In the genomic region with DNA sequence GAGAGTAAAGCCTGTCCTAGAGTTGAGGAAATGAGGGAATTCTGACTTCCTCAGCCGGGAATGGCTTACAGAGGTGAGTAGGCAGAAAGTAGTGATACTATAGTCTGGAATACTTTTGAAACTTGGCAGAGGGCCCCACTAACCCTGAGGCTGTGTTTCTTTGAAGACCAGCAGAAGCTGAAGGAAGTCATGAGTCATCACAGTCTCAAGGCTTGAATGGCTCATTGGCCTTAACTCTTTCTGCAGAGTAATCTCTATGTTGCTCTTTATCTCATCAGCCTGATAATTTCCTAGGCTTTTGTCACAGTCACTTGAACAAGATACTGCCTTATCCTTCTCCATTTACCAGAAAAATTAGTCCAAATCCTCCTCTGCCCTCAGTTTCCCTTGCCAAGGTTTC, we compare ENCODE assay signal across 9 cellular contexts.
DNase-seq lines count a peak whose midpoint lies in the region; ATAC-seq and TF ChIP-seq lines count a peak whose summit lies in the region.
"Had no signal": no experiment of that assay in that cellular context is flagged by ENCODE, and none has a peak within 500 bp of the region (broad histone marks: within the 10 kb centered on the region; RNA-seq: fewer than 3 reads in every experiment).

No MANE protein-coding gene starts in this region.

- no TSS peak for BruUV-seq in OCI-LY7 (replicated peaks; lab: Mats Ljungman, UMichigan)

- POLR2A ChIA-PET in OCI-LY7 (lab: Charles Lee) = no interaction called here

- WGBS in body of pancreas, 2 donors = 21 to 45% methylated on average over 1 of the region's 1 CpG
- 14 to 42% methylated on average over 1 of the region's 1 CpG for WGBS in sigmoid colon, 2 donors

- peaks cover 6 to 15% (median 10%) of the 10 kb centered on the region in 10 experiments; a peak in 17 of 20 replicates for H3K4me1 ChIP-seq in BLaER1 treated with 17β-estradiol and CSF1 and Interleukin-3, amounts not matched to agents 10 nM and 100 nM
- H3K4me1 ChIP-seq in body of pancreas (peaks cover 11% of the 10 kb centered on the region), OCI-LY7 (ENCODE audit: insufficient read depth, low read length, poor library complexity, severe bottlenecking) (no peaks in the 10 kb centered on the region), sigmoid colon (no peaks in the 10 kb centered on the region)
- H3K4me1 ChIP-seq: tibial nerve had no signal

- H3K9me2 ChIP-seq in OCI-LY7 (ENCODE audit: insufficient read depth, low read length) = no peaks in the 10 kb centered on the region

- no peak overlapping the region for H2AFZ ChIP-seq in OCI-LY7 (ENCODE audit: low read length)

- H3K4me2 ChIP-seq in BLaER1 treated with 17β-estradiol and CSF1 and Interleukin-3, amounts not matched to agents 10 nM and 100 nM = peak overlapping the region in 10 of 11 experiments; percentile 5 to 48 (median 30); a peak in 13 of 22 replicates
- no peak overlapping the region for H3K4me2 ChIP-seq in OCI-LY7 (ENCODE audit: low read length)

- no peaks in the 10 kb centered on the region for H3K27me3 ChIP-seq in BLaER1 treated with 17β-estradiol and CSF1 and Interleukin-3, amounts not matched to agents 10 nM and 100 nM
- H3K27me3 ChIP-seq in body of pancreas = no peaks in the 10 kb centered on the region
- H3K27me3 ChIP-seq in sigmoid colon = no peaks in the 10 kb centered on the region
- H3K27me3 ChIP-seq: tibial nerve had no signal

- no peak for TF ChIP-seq EP300 in sigmoid colon (IDR thresholded peaks at IDR 0.05)

- DNase-seq in HT1080 (ENCODE audit: low read depth) = peak; percentile 97
- peak; percentile 65 to 85 (median 78) for DNase-seq in body of pancreas
- peak; percentile 65 for DNase-seq in mucosa of gallbladder (ENCODE audit: low spot score)
- no peak for DNase-seq in OCI-LY7 (ENCODE audit: low spot score)
- no peak for DNase-seq in midbrain (lab: John Stamatoyannopoulos, UW)
- no peak for DNase-seq in sigmoid colon

- no peak overlapping the region for H3K9ac ChIP-seq in BLaER1 treated with 17β-estradiol and CSF1 and Interleukin-3, amounts not matched to agents 10 nM and 100 nM

- H3K79me2 ChIP-seq in OCI-LY7 (ENCODE audit: insufficient read depth, low read depth, low read length) = no peaks in the 10 kb centered on the region

- intact Hi-C loops in body of pancreas (cut with DNase I) = no loop called here
- intact Hi-C loops in OCI-LY7 (cut with micrococcal nuclease; ENCODE audit: unreplicated experiment) = no loop called here
- intact Hi-C loops in sigmoid colon (cut with DNase I) = no loop called here

- no peak overlapping the region for H3K27ac ChIP-seq in BLaER1 treated with 17β-estradiol and CSF1 and Interleukin-3, amounts not matched to agents 10 nM and 100 nM
- H3K27ac ChIP-seq in body of pancreas (peak overlapping the region in 2 of 4 donors; percentile 26 to 42), OCI-LY7 (ENCODE audit: low read depth, low read length, poor library complexity, severe bottlenecking) (no peak overlapping the region), sigmoid colon (no peak overlapping the region)
- H3K27ac ChIP-seq: tibial nerve had no signal

- H4K20me1 ChIP-seq in BLaER1 treated with 17β-estradiol and CSF1 and Interleukin-3, amounts not matched to agents 10 nM and 100 nM = no peaks in the 10 kb centered on the region
- no peaks in the 10 kb centered on the region for H4K20me1 ChIP-seq in OCI-LY7 (ENCODE audit: insufficient read depth, low read length)

- H3K36me3 ChIP-seq in BLaER1 treated with 17β-estradiol and CSF1 and Interleukin-3, amounts not matched to agents 10 nM and 100 nM = no peaks in the 10 kb centered on the region
- no peaks in the 10 kb centered on the region for H3K36me3 ChIP-seq in body of pancreas (replicated peaks in 1 of 2; ENCODE audit: insufficient read depth in 1 of 2, low read depth in 2 of 2)
- H3K36me3 ChIP-seq in OCI-LY7 (ENCODE audit: insufficient read depth, low read length) = no peaks in the 10 kb centered on the region
- no peaks in the 10 kb centered on the region for H3K36me3 ChIP-seq in sigmoid colon

- TF ChIP-seq POLR2A in body of pancreas (IDR thresholded peaks at IDR 0.05) (no peak), sigmoid colon (IDR thresholded peaks at IDR 0.05) (no peak)

- CTCF ChIA-PET in OCI-LY7 (lab: Charles Lee; ENCODE audit: unreplicated experiment) = no interaction called here

- peak; percentile 76 for ATAC-seq in GM21515 (IDR thresholded peaks at IDR 0.05; ENCODE audit: unreplicated experiment)
- ATAC-seq in body of pancreas = peak; percentile 93

- no peaks in the 10 kb centered on the region for H3K9me3 ChIP-seq in BLaER1 treated with 17β-estradiol and CSF1 and Interleukin-3, amounts not matched to agents 10 nM and 100 nM (replicated peaks in 1 of 11)
- H3K9me3 ChIP-seq in body of pancreas = no peaks in the 10 kb centered on the region
- H3K9me3 ChIP-seq in OCI-LY7 (ENCODE audit: low read length) = no peaks in the 10 kb centered on the region
- no peaks in the 10 kb centered on the region for H3K9me3 ChIP-seq in sigmoid colon
- H3K9me3 ChIP-seq: tibial nerve had no signal

- TF ChIP-seq CTCF in body of pancreas (IDR thresholded peaks at IDR 0.05) (peak in 1 of 7 experiments; percentile 2), OCI-LY7 (conservative IDR thresholded peaks at IDR 0.05; ENCODE audit: low read length) (no peak), sigmoid colon (IDR thresholded peaks at IDR 0.05) (no peak)

- no peak overlapping the region for H3K4me3 ChIP-seq in BLaER1 treated with 17β-estradiol and CSF1 and Interleukin-3, amounts not matched to agents 10 nM and 100 nM
- H3K4me3 ChIP-seq in body of pancreas (no peak overlapping the region), OCI-LY7 (ENCODE audit: low read depth, low read length, poor library complexity, severe bottlenecking) (no peak overlapping the region), sigmoid colon (no peak overlapping the region)
- H3K4me3 ChIP-seq: tibial nerve had no signal

Comparison
In these comparisons a context has a peak if more than half of its experiments do, and no peak if none do; other contexts are left out.
1. DNase-seq: peak in HT1080 (single experiment), body of pancreas (4 of 4) and mucosa of gallbladder (single experiment); none in OCI-LY7 (single experiment), midbrain (single experiment) and sigmoid colon (single experiment).